ENCODE assay signal across 14 cellular contexts in genomic region chr10:104324931-104325330, GRCh38. TPM values are rescaled to one million over a fixed set of nuclear protein-coding genes. Genes with fewer than 3 reads are reported as not detected.
A peak's percentile ranks its signal among the peaks of the same experiment; 100 is the strongest.
DNase-seq lines count a peak whose midpoint lies in the region; ATAC-seq, FAIRE-seq and TF ChIP-seq lines count a peak whose summit lies in the region.
"Had no signal": no experiment of that assay in that cellular context is flagged by ENCODE, and none has a peak within 500 bp of the region (broad histone marks: within the 10 kb centered on the region; RNA-seq: fewer than 3 reads in every experiment).

No MANE protein-coding gene starts in this region.

- peaks cover 88% of the 10 kb centered on the region for H3K4me1 ChIP-seq in ACC112 (ENCODE audit: control insufficient read depth, insufficient read depth, low read length, unreplicated experiment)
- peaks cover 64% of the 10 kb centered on the region for H3K4me1 ChIP-seq in GM23338 (ENCODE audit: insufficient read depth)
- H3K4me1 ChIP-seq in colonic mucosa: peaks cover 14% of the 10 kb centered on the region
- H3K4me1 ChIP-seq in parathyroid adenoma: peaks cover 7% of the 10 kb centered on the region

- ATAC-seq in GM23338: no peak
- ATAC-seq: PC-3 had no signal

- H3K79me2 ChIP-seq in ACC112 (ENCODE audit: control insufficient read depth, insufficient read depth, low read length, unreplicated experiment) (peaks cover 91% of the 10 kb centered on the region), GM23338 (replicated peaks; ENCODE audit: insufficient read depth) (peaks cover 98% of the 10 kb centered on the region), parathyroid adenoma (peaks cover 12% of the 10 kb centered on the region)

- no peak for TF ChIP-seq CTCF in GM23338 (conservative IDR thresholded peaks at IDR 0.05; ENCODE audit: low read depth in 2 of 2)
- no peak for TF ChIP-seq CTCF in colonic mucosa (IDR thresholded peaks at IDR 0.05)
- no peak for TF ChIP-seq CTCF in parathyroid adenoma (IDR thresholded peaks at IDR 0.05)
- no peak for TF ChIP-seq CTCF in GM10266 (IDR thresholded peaks at IDR 0.05; ENCODE audit: control insufficient read depth, insufficient read depth, low read depth, missing control alignments)

- no peak for FAIRE-seq in urothelium cell line (lab: Jason Lieb, UNC)

- H2AFZ ChIP-seq in ACC112 (ENCODE audit: low read length, unreplicated experiment) (no peak overlapping the region), GM23338 (no peak overlapping the region), parathyroid adenoma (no peak overlapping the region)

- peak overlapping the region; percentile 100; the same call in 1 of the 2 replicates for H3K27ac ChIP-seq in ACC112 (ENCODE audit: low read depth, low read length)
- H3K27ac ChIP-seq in GM23338 (ENCODE audit: low read depth): no peak overlapping the region
- peak overlapping the region; percentile 8 for H3K27ac ChIP-seq in colonic mucosa
- H3K27ac ChIP-seq in parathyroid adenoma: peak overlapping the region; percentile 53

- peaks cover 27% of the 10 kb centered on the region for H3K36me3 Mint-ChIP-seq in GM23338 (ENCODE audit: low read depth)

- H3K9me3 Mint-ChIP-seq in GM23338: no peaks in the 10 kb centered on the region; the same call in 2 of the 3 replicates
- H3K9me3 Mint-ChIP-seq: H9 had no signal

- no peaks in the 10 kb centered on the region for H3K27me3 ChIP-seq in ACC112 (ENCODE audit: insufficient read depth, low read length)
- no peaks in the 10 kb centered on the region for H3K27me3 ChIP-seq in GM23338 (ENCODE audit: insufficient read depth)
- H3K27me3 ChIP-seq in colonic mucosa: no peaks in the 10 kb centered on the region
- H3K27me3 ChIP-seq in parathyroid adenoma (ENCODE audit: control insufficient read depth, insufficient read depth, low read length): no peaks in the 10 kb centered on the region

- intact Hi-C loops in colonic mucosa (cut with DNase I): no loop called here

- H3K27me3 Mint-ChIP-seq in GM23338 (ENCODE audit: insufficient read depth, low read depth, poor library complexity): peaks cover 6% of the 10 kb centered on the region

- H3K4me3 ChIP-seq in ACC112 (ENCODE audit: low read depth, low read length) (no peak overlapping the region), GM23338 (no peak overlapping the region), colonic mucosa (no peak overlapping the region), parathyroid adenoma (ENCODE audit: low read depth, low read length) (no peak overlapping the region)

- H4K20me1 ChIP-seq in GM23338 (replicated peaks; ENCODE audit: insufficient read depth): peaks cover 7% of the 10 kb centered on the region; the same call in 1 of the 2 replicates

- peak overlapping the region; percentile 58; the same call in 1 of the 2 replicates for H3K27ac Mint-ChIP-seq in GM23338

- H3K9me3 ChIP-seq in colonic mucosa (no peaks in the 10 kb centered on the region), parathyroid adenoma (ENCODE audit: control insufficient read depth, low read length) (no peaks in the 10 kb centered on the region)

- 0 out of 2 replicates have a peak, but pooled peaks cover 2% of the 10 kb centered on the region for H3K9me2 ChIP-seq in GM23338 (ENCODE audit: insufficient read depth)

- peaks cover 86% of the 10 kb centered on the region for H3K4me1 Mint-ChIP-seq in GM23338

- no peak overlapping the region for H3K4me3 Mint-ChIP-seq in GM23338

- H3K4me2 ChIP-seq in GM23338 (no peak overlapping the region), parathyroid adenoma (ENCODE audit: low read length) (no peak overlapping the region)

- H3K36me3 ChIP-seq in ACC112 (ENCODE audit: insufficient read depth, low read length) (peaks cover 5% of the 10 kb centered on the region; the same call in 1 of the 2 replicates), GM23338 (ENCODE audit: insufficient read depth) (no peaks in the 10 kb centered on the region), colonic mucosa (no peaks in the 10 kb centered on the region), parathyroid adenoma (ENCODE audit: control insufficient read depth, insufficient read depth, low read length) (no peaks in the 10 kb centered on the region)

- H3F3A ChIP-seq in GM23338 (replicated peaks; ENCODE audit: low read depth): no peaks in the 10 kb centered on the region

- H3K9ac ChIP-seq in colonic mucosa (ENCODE audit: low read depth in 2 of 2, low read length in 2 of 2): no peak overlapping the region
- H3K9ac ChIP-seq in parathyroid adenoma: no peak overlapping the region

- DNase-seq in GM23338 (ENCODE audit: low spot score) (no peak), colonic mucosa (no peak), GM10266 (ENCODE audit: extremely low spot score) (no peak), SIG-M5 (lab: John Stamatoyannopoulos, UW) (no peak), NCI-H82 treated with DMSO at 0.1 percent for 48 hours (lab: John Stamatoyannopoulos, UW; ENCODE audit: unreplicated experiment) (no peak), urothelium cell line (ENCODE audit: low spot score) (no peak)
- DNase-seq: activated CD8-positive, alpha-beta memory T cell treated with anti-CD3 and anti-CD28 coated beads, Interleukin-2, amount 50 U/mL, for 4 hours; central memory CD4-positive, alpha-beta T cell; H9; PC-3; stimulated activated CD4-positive, alpha-beta T cell treated with anti-CD3 and anti-CD28 coated beads, Interleukin-2, amount 100 ng/mL, for 24 hours; T-helper 9 cell had no signal

TF ChIP-seq in GM23338, 12 proteins besides CTCF, POLR2A, EP300 and RAD21 (continues in another document):
- TF ChIP-seq ZNF114 (CRISPR knock-in tag; IDR thresholded peaks at IDR 0.05) (no peak), JUNB (IDR thresholded peaks at IDR 0.05; ENCODE audit: unreplicated experiment) (no peak), EZH2 (IDR thresholded peaks at IDR 0.05; ENCODE audit: low read depth, unreplicated experiment) (no peak), ETS1 (IDR thresholded peaks at IDR 0.05) (no peak), POLR2AphosphoS5 (IDR thresholded peaks at IDR 0.05; ENCODE audit: low read depth) (no peak), STAT1 (IDR thresholded peaks at IDR 0.05; ENCODE audit: unreplicated experiment) (no peak)

RNA-seq across cellular contexts. Expression of gene ITPRIP, which starts 13.3 kb away (rescaled TPM):
- total RNA-seq in GM23338 (2014; rRNA removed; shearing (Covaris generic)): 15.2 and 15.9 TPM in 2 replicates
- 6.4 and 6.9 TPM in 2 replicates for polyA plus RNA-seq in GM23338 (2016; fragmentation: Nextera tagmentation; extraction: Ambion mirVana)
- 1 to 10 TPM; 5.9 to 9.6 TPM for total RNA-seq in colonic mucosa

RNA-seq across cellular contexts. Expression of gene CFAP58, which starts 28.7 kb away (rescaled TPM):
- 0.39 and 0.63 TPM in 2 replicates for total RNA-seq in GM23338 (2014; rRNA removed; shearing (Covaris generic))
- polyA plus RNA-seq in GM23338 (2016; fragmentation: Nextera tagmentation; extraction: Ambion mirVana): 0.24 and 0.89 TPM in 2 replicates
- total RNA-seq in colonic mucosa: under 1 TPM in 1 of 2 donors, not detected in 1; 0.11 TPM

RNA-seq across cellular contexts. Expression of gene GSTO2, which starts 55.9 kb away (rescaled TPM):
- 30.7 and 39.3 TPM in 2 replicates for total RNA-seq in GM23338 (2014; rRNA removed; shearing (Covaris generic))
- 49.8 and 51.3 TPM in 2 replicates for polyA plus RNA-seq in GM23338 (2016; fragmentation: Nextera tagmentation; extraction: Ambion mirVana)
- total RNA-seq in colonic mucosa: 10 to 100 TPM; 12.8 to 18.9 TPM
